8 cellular contexts compared by ENCODE assay signal in genomic region chr1:214332950-214333798, GRCh38. TPM values are rescaled to one million over a fixed set of nuclear protein-coding genes. Genes with fewer than 3 reads are reported as not detected.
DNase-seq lines count a peak whose midpoint lies in the region; ATAC-seq, FAIRE-seq and TF ChIP-seq lines count a peak whose summit lies in the region.

No MANE protein-coding gene starts in this region.

- FAIRE-seq in GM12891 (lab: Jason Lieb, UNC): peak; percentile 64

- no peak for TF ChIP-seq POLR2A in GM12891 (IDR thresholded peaks at IDR 0.05; ENCODE audit: low read depth, low read length)

- ATAC-seq in mucosa of descending colon: peak; percentile 39
- ATAC-seq in HG03469 (IDR thresholded peaks at IDR 0.05; ENCODE audit: unreplicated experiment): no peak

- H3K36me3 ChIP-seq in mucosa of descending colon (ENCODE audit: low read depth) (no peaks in the 10 kb centered on the region), tibial artery (peaks cover 0 to 24% (median 9%) of the 10 kb centered on the region in 3 donors)

- intact Hi-C loops in dorsolateral prefrontal cortex (cut with DNase I) (loop anchor here (2.0 to 10.0 kb wide), 5 partner anchors 254 to 1194 kb away; no protein-coding TSS in a partner anchor), mucosa of descending colon (cut with DNase I, micrococcal nuclease) (loop anchor here (5.0 kb wide), 1 partner anchor 254 kb away; no protein-coding TSS in a partner anchor), tibial artery (cut with DNase I; ENCODE audit: low total_unique reads) (loop anchor here (5.0 kb wide), 1 partner anchor 254 kb away; no protein-coding TSS in a partner anchor)

- DNase-seq in AG09309 (ENCODE audit: low read depth) (peak; percentile 14), GM12891 (ENCODE audit: insufficient read length, low spot score) (peak; percentile 32), LoVo (ENCODE audit: low spot score) (peak; percentile 32), dorsolateral prefrontal cortex (peak; percentile 15 to 71 (median 56)), mucosa of descending colon (peak in 2 of 3 donors; percentile 50 to 69), tibial artery (peak in 1 of 2 donors; percentile 61)

- H3K27ac ChIP-seq in VCaP (peak overlapping the region; percentile 19; the same call in 1 of the 2 replicates), dorsolateral prefrontal cortex (peak overlapping the region in 13 of 59 donors; percentile 3 to 72 (median 52)), tibial artery (peak overlapping the region in 1 of 2 donors; percentile 38)

- H3K9me3 ChIP-seq in mucosa of descending colon (no peaks in the 10 kb centered on the region), tibial artery (no peaks in the 10 kb centered on the region)

- H3K4me3 ChIP-seq in AG09309 (ENCODE audit: control insufficient read depth, low read depth, low read length) (no peak overlapping the region), dorsolateral prefrontal cortex (no peak overlapping the region), mucosa of descending colon (no peak overlapping the region), tibial artery (no peak overlapping the region)

- H3K27me3 ChIP-seq in dorsolateral prefrontal cortex: no peaks in the 10 kb centered on the region
- no peaks in the 10 kb centered on the region for H3K27me3 ChIP-seq in tibial artery

- TF ChIP-seq CTCF in AG09309 (IDR thresholded peaks at IDR 0.05; ENCODE audit: control insufficient read depth, insufficient read depth, low read depth, low read length, missing control alignments): peak; percentile 95
- TF ChIP-seq CTCF in VCaP (conservative IDR thresholded peaks at IDR 0.05): peak; percentile 91
- TF ChIP-seq CTCF in dorsolateral prefrontal cortex (IDR thresholded peaks at IDR 0.05 in 54 of 56, conservative IDR thresholded peaks at IDR 0.05 in 2 of 56; ENCODE audit: low read depth in 1 of 56, partially characterized antibody in 56 of 56): peak; percentile 56 to 90 (median 83)
- peak; percentile 62 for TF ChIP-seq CTCF in mucosa of descending colon (IDR thresholded peaks at IDR 0.05)
- peak; percentile 78 to 87 for TF ChIP-seq CTCF in tibial artery (IDR thresholded peaks at IDR 0.05)

- H3K4me1 ChIP-seq in mucosa of descending colon (ENCODE audit: low read depth): no peaks in the 10 kb centered on the region
- H3K4me1 ChIP-seq in tibial artery: peaks cover 0 to 16% (median 12%) of the 10 kb centered on the region in 4 donors

TF ChIP-seq in GM12891, 5 proteins besides CTCF, POLR2A, EP300 and RAD21:
- TF ChIP-seq POU2F2 (IDR thresholded peaks at IDR 0.05; ENCODE audit: low read depth, low read length): no peak
- TF ChIP-seq SPI1 (IDR thresholded peaks at IDR 0.05; ENCODE audit: low read depth, low read length): no peak

RNA-seq across cellular contexts. Expression of gene SMYD2, which starts 52.2 kb away (rescaled TPM):
- 18.7 TPM for polyA plus RNA-seq in GM12891 (2012; ENCODE audit: low read depth, missing spikeins)
- total RNA-seq in dorsolateral prefrontal cortex (10 to 100 TPM; 12.9 to 82.4 (median 55.5) TPM), mucosa of descending colon (10 to 100 TPM; 15.9 to 23.4 (median 18.6) TPM)
